Comparison of ENCODE assay signal across 8 cellular contexts in the genomic region with DNA sequence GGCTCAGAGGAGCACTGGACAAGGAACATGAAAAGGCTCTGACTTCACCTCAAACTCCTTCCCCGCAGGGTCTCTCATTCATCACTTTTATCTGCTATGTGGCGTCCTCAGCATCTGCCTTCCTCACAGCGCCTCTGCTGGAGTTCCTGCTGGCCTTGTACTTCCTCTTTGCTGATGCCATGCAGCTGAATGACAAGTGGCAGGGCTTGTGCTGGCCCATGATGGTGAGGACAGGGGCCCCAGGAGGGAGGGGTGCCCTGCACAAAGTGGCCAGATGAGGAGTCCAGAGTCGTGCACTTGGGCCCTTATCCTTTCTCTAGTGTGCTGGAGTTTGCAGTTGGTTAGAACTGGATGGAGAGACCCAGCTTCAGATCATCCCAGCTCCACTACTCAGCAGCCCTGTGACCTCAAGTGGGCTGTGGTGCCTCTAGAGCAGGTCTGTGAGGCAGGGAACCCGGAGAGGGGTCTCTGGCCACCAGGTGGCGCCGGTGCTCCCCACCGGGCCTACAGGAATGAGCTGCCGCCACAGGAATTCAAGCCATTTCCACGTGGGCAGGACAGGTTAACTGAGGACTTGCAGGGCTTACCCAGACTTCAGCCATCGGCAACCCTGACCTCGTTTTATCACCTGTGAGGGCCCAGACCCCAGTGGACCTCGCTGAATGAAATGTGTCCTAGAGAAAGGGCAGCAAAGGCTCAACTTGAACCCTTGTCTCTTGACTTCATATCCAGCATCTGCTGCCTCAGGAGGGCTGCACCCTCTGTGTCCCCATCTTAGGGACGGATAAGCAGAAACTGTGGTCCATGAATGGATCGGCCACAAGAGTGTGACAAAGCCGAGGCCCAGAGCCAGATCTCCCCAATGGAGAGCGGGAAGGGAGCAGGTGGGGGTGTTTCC. TPM values are rescaled to one million over a fixed set of nuclear protein-coding genes. Genes with fewer than 3 reads are reported as not detected.
DNase-seq lines count a peak whose midpoint lies in the region; ATAC-seq and TF ChIP-seq lines count a peak whose summit lies in the region.

No MANE protein-coding gene starts in this region.

- no peaks in the 10 kb centered on the region for H4K20me1 ChIP-seq in KMS-11 (ENCODE audit: insufficient read depth)

- no peak overlapping the region for H3K9ac ChIP-seq in KMS-11

- no peaks in the 10 kb centered on the region for H3K9me3 Mint-ChIP-seq in osteocyte (ENCODE audit: unreplicated experiment)

- H3K36me3 ChIP-seq in KMS-11 (ENCODE audit: insufficient read depth), result no peaks in the 10 kb centered on the region
- H3K36me3 ChIP-seq in SJSA1, result peaks cover 61% of the 10 kb centered on the region
- peaks cover 53% of the 10 kb centered on the region for H3K36me3 ChIP-seq in thymus (ENCODE audit: control insufficient read depth, insufficient read depth)

- H3K27ac ChIP-seq in KMS-11, result no peak overlapping the region
- H3K27ac ChIP-seq in SJSA1, result 0 out of 2 replicates have a peak overlapping the region, but pooled peaks have one; percentile 11
- H3K27ac ChIP-seq in thymus (ENCODE audit: low read depth), result peak overlapping the region; percentile 59

- H3K4me3 ChIP-seq in KMS-11 (IDR thresholded peaks at IDR 0.05; ENCODE audit: insufficient read depth, low read depth, low read length), result no peak overlapping the region
- H3K4me3 ChIP-seq in SJSA1, result no peak overlapping the region
- no peak overlapping the region for H3K4me3 ChIP-seq in thymus (ENCODE audit: low read length)

- DNase-seq in AG08395 (ENCODE audit: low spot score) (peak; percentile 94), SJSA1 (ENCODE audit: low read depth in 1 of 2, low spot score in 2 of 2) (peak; percentile 80 to 91), activated gamma-delta T cell treated with Interleukin-2 at 50 U/mL for 16 hours (peak; percentile 81), germinal center (ENCODE audit: low spot score) (peak; percentile 89), osteocyte (ENCODE audit: extremely low spot score, unreplicated experiment) (peak; percentile 95)

- peaks cover 34% of the 10 kb centered on the region for H3K4me1 Mint-ChIP-seq in osteocyte (ENCODE audit: unreplicated experiment)

- no peak overlapping the region for H3K4me2 ChIP-seq in KMS-11

- peak overlapping the region; percentile 9; the same call in 1 of the 2 replicates for H2AFZ ChIP-seq in KMS-11 (ENCODE audit: low read depth)

- 40% methylated on average over 17 of the region's 17 CpGs for WGBS in thymus

- no peak overlapping the region for H3K4me3 Mint-ChIP-seq in osteocyte (ENCODE audit: unreplicated experiment)

- peak overlapping the region; percentile 60 for H3K27ac Mint-ChIP-seq in osteocyte (ENCODE audit: unreplicated experiment)

- H3K27me3 Mint-ChIP-seq in osteocyte (ENCODE audit: unreplicated experiment), result no peaks in the 10 kb centered on the region

- H3K9me3 ChIP-seq in SJSA1 (replicated peaks) (no peaks in the 10 kb centered on the region), thymus (ENCODE audit: control insufficient read depth) (peaks cover 1% of the 10 kb centered on the region)

- H3K36me3 Mint-ChIP-seq in osteocyte (ENCODE audit: unreplicated experiment), result peaks cover 23% of the 10 kb centered on the region

- H3K27me3 ChIP-seq in KMS-11 (ENCODE audit: insufficient read depth, low read depth) (no peaks in the 10 kb centered on the region), SJSA1 (replicated peaks) (no peaks in the 10 kb centered on the region), thymus (ENCODE audit: control insufficient read depth, insufficient read depth) (no peaks in the 10 kb centered on the region)

- H3K4me1 ChIP-seq in KMS-11 (ENCODE audit: low read depth, poor library complexity, severe bottlenecking) (peaks cover 14% of the 10 kb centered on the region), SJSA1 (replicated peaks) (peaks cover 24% of the 10 kb centered on the region), thymus (ENCODE audit: control insufficient read depth, insufficient read depth, low read length) (peaks cover 26% of the 10 kb centered on the region)

- H3K79me2 ChIP-seq in KMS-11 (ENCODE audit: insufficient read depth, low read depth), result no peaks in the 10 kb centered on the region

- TF ChIP-seq CTCF in KMS-11 (conservative IDR thresholded peaks at IDR 0.05; ENCODE audit: low read depth, low read length) (peak; percentile 96), osteocyte (IDR thresholded peaks at IDR 0.05) (peak; percentile 97)

- peak; percentile 37 for ATAC-seq in GM18868 (IDR thresholded peaks at IDR 0.05; ENCODE audit: unreplicated experiment)

RNA-seq across cellular contexts. Expression of a gene that starts 4.0 kb away (rescaled TPM):
- 13.6 and 18.9 TPM in 2 replicates for total RNA-seq in SJSA1 (2014; rRNA removed; shearing (Covaris generic))
- 96.3 and 104 TPM in 2 replicates for total RNA-seq in osteocyte
- polyA plus RNA-seq in thymus, result 55.4 TPM

RNA-seq across cellular contexts. Expression of a gene that starts 29.2 kb away (rescaled TPM):
- 1.6 TPM in 1 of 2 replicates, not detected in the other for total RNA-seq in SJSA1 (2014; rRNA removed; shearing (Covaris generic))
- total RNA-seq in osteocyte, result not detected in 2 replicates
- polyA plus RNA-seq in thymus, result 1.3 TPM

RNA-seq across cellular contexts. Expression of a gene that starts 42.3 kb away (rescaled TPM):
- 3.5 and 5.4 TPM in 2 replicates for total RNA-seq in SJSA1 (2014; rRNA removed; shearing (Covaris generic))
- total RNA-seq in osteocyte, result 7.8 and 8.0 TPM in 2 replicates
- 0.64 TPM for polyA plus RNA-seq in thymus

RNA-seq across cellular contexts. Expression of a gene that starts 56.1 kb away (rescaled TPM):
- total RNA-seq in SJSA1 (2014; rRNA removed; shearing (Covaris generic)), result 124 and 134 TPM in 2 replicates
- total RNA-seq in osteocyte, result 41.5 and 42.5 TPM in 2 replicates
- polyA plus RNA-seq in thymus, result 53.8 TPM

RNA-seq across cellular contexts. Expression of a gene that starts 58.6 kb away (rescaled TPM):
- total RNA-seq in SJSA1 (2014; rRNA removed; shearing (Covaris generic)), result 26.2 and 28.9 TPM in 2 replicates
- total RNA-seq in osteocyte, result 33.2 and 37.4 TPM in 2 replicates
- polyA plus RNA-seq in thymus, result 15.9 TPM
